In genomic region chr4:137739391-137739790, GRCh38 we compare ENCODE assay signal across 30 cellular contexts.
"Had no signal": no experiment of that assay in that cellular context is flagged by ENCODE, and none has a peak within 500 bp of the region (broad histone marks: within the 10 kb centered on the region; RNA-seq: fewer than 3 reads in every experiment).

No MANE protein-coding gene starts in this region.

- H3K4me1 ChIP-seq: adrenal gland, ascending aorta, esophagus squamous epithelium, parathyroid adenoma, psoas muscle, stomach, thyroid gland, upper lobe of left lung, vagina had no signal

- DNase-seq: activated CD4-positive, alpha-beta T cell treated with anti-CD3 and anti-CD28 coated beads for 4 hours; activated CD4-positive, alpha-beta T cell treated with anti-CD3 and anti-CD28 coated beads, Interleukin-2, amount 50 U/mL, for 48 hours; activated CD8-positive, alpha-beta memory T cell treated with anti-CD3 and anti-CD28 coated beads for 24 hours; activated effector memory CD4-positive, alpha-beta T cell treated with Interleukin-2 at 50 U/mL for 16 hours; activated naive CD4-positive, alpha-beta T cell treated with Interleukin-2 at 50 U/mL for 16 hours; adrenal gland; central memory CD4-positive, alpha-beta T cell; dermis blood vessel endothelial cell; effector CD4-positive, alpha-beta T cell; esophagus squamous epithelium; islet precursor cell; left ventricle myocardium superior; naive thymus-derived CD8-positive, alpha-beta T cell; occipital lobe; psoas muscle; stimulated activated CD4-positive, alpha-beta T cell treated with anti-CD3 and anti-CD28 coated beads, Interleukin-15, amount 100 ng/mL, for 24 hours; stimulated activated CD4-positive, alpha-beta T cell treated with anti-CD3 and anti-CD28 coated beads, Interleukin-2, amount 100 ng/mL, for 24 hours; stimulated activated naive B cell treated with anti-CD40 and anti-IgM and Interleukin-4, amounts not matched to agents 10 μg/mL and 1 μg/mL and 100 μg/mL, for 72 hours; stomach; thyroid gland; upper lobe of left lung had no signal

- H3K27me3 Mint-ChIP-seq: activated naive CD8-positive, alpha-beta T cell; naive thymus-derived CD8-positive, alpha-beta T cell; stimulated activated naive B cell treated with anti-CD40 and anti-IgM and Interleukin-4, amounts not matched to agents 10 μg/mL and 1 μg/mL and 100 μg/mL, for 72 hours had no signal

- H3K79me2 ChIP-seq: parathyroid adenoma had no signal

- H3K36me3 ChIP-seq: adrenal gland, ascending aorta, esophagus squamous epithelium, stomach, thyroid gland, upper lobe of left lung, vagina had no signal

- H3K36me3 Mint-ChIP-seq: activated naive CD8-positive, alpha-beta T cell; naive thymus-derived CD8-positive, alpha-beta T cell; stimulated activated naive B cell treated with anti-CD40 and anti-IgM and Interleukin-4, amounts not matched to agents 10 μg/mL and 1 μg/mL and 100 μg/mL, for 72 hours had no signal

- FAIRE-seq: frontal cortex had no signal

- H3K4me2 ChIP-seq: smooth muscle cell had no signal

- H3K9me3 ChIP-seq: adrenal gland, ascending aorta, esophagus squamous epithelium, psoas muscle, stomach, thyroid gland, upper lobe of left lung, vagina had no signal

- H3K27me3 ChIP-seq: adrenal gland, ascending aorta, esophagus squamous epithelium, stomach, thyroid gland, upper lobe of left lung, vagina had no signal

- H3K27ac Mint-ChIP-seq: activated naive CD8-positive, alpha-beta T cell; naive thymus-derived CD8-positive, alpha-beta T cell; stimulated activated naive B cell treated with anti-CD40 and anti-IgM and Interleukin-4, amounts not matched to agents 10 μg/mL and 1 μg/mL and 100 μg/mL, for 72 hours had no signal

- H3K4me1 Mint-ChIP-seq: naive thymus-derived CD8-positive, alpha-beta T cell; neural crest cell; stimulated activated naive B cell treated with anti-CD40 and anti-IgM and Interleukin-4, amounts not matched to agents 10 μg/mL and 1 μg/mL and 100 μg/mL, for 72 hours had no signal

- H2AFZ ChIP-seq: parathyroid adenoma had no signal

- H3K4me3 ChIP-seq: adrenal gland, ascending aorta, esophagus squamous epithelium, psoas muscle, smooth muscle cell, stomach, thyroid gland, upper lobe of left lung, vagina had no signal

- H3K9me3 Mint-ChIP-seq: stimulated activated naive B cell treated with anti-CD40 and anti-IgM and Interleukin-4, amounts not matched to agents 10 μg/mL and 1 μg/mL and 100 μg/mL, for 72 hours had no signal

- H3K27ac ChIP-seq: adrenal gland, ascending aorta, epithelial cell of prostate, esophagus squamous epithelium, parathyroid adenoma, psoas muscle, stomach, thyroid gland, upper lobe of left lung, vagina, VCaP had no signal

- H3K9ac ChIP-seq: parathyroid adenoma had no signal

- H3K4me3 Mint-ChIP-seq: activated naive CD8-positive, alpha-beta T cell; naive thymus-derived CD8-positive, alpha-beta T cell; neural crest cell; stimulated activated naive B cell treated with anti-CD40 and anti-IgM and Interleukin-4, amounts not matched to agents 10 μg/mL and 1 μg/mL and 100 μg/mL, for 72 hours had no signal
